8 cellular contexts compared by ENCODE assay signal in genomic region chr22:40183029-40183581, GRCh38. TPM values are rescaled to one million over a fixed set of nuclear protein-coding genes. Genes with fewer than 3 reads are reported as not detected.
DNase-seq lines count a peak whose midpoint lies in the region; ATAC-seq and FAIRE-seq lines count a peak whose summit lies in the region.

No MANE protein-coding gene starts in this region.

- WGBS in small intestine, 3 donors, result 18 to 36% (median 29%) methylated on average over 9 of the region's 9 CpGs

- H3K36me3 Mint-ChIP-seq in activated CD4-positive, alpha-beta T cell treated with anti-CD3 and anti-CD28 coated beads, Interleukin-2, amount 10 ng/mL, durations not matched to agents 24 days and 14 days (ENCODE audit: low read depth), result peaks cover 11% of the 10 kb centered on the region
- peaks cover 19% of the 10 kb centered on the region for H3K36me3 Mint-ChIP-seq in activated T-helper 2 cell treated with anti-CD3 and anti-CD28 coated beads, Interferon-gamma antibody, Interleukin-2, Interleukin-4, amounts not matched to agents 10 μg/mL and 5 μg/mL and 100 μg/mL, durations not matched to agents 14 hours and 24 hours and 36 hours (ENCODE audit: low read depth)

- peak overlapping the region; percentile 73 for H3K27ac Mint-ChIP-seq in activated CD4-positive, alpha-beta T cell treated with anti-CD3 and anti-CD28 coated beads, Interleukin-2, amount 10 ng/mL, durations not matched to agents 24 days and 14 days
- H3K27ac Mint-ChIP-seq in activated T-helper 2 cell treated with anti-CD3 and anti-CD28 coated beads, Interferon-gamma antibody, Interleukin-2, Interleukin-4, amounts not matched to agents 10 μg/mL and 5 μg/mL and 100 μg/mL, durations not matched to agents 14 hours and 24 hours and 36 hours, result peak overlapping the region; percentile 64

- ATAC-seq in left ventricle myocardium superior, result peak; percentile 23

- peaks cover 12 to 22% of the 10 kb centered on the region in 2 donors for H3K4me1 ChIP-seq in small intestine (ENCODE audit: control insufficient read depth in 2 of 2, insufficient read depth in 1 of 2, low read depth in 1 of 2, low read length in 1 of 2)

- H3K27ac ChIP-seq in small intestine (ENCODE audit: low read depth in 1 of 2, low read length in 1 of 2), result peak overlapping the region in 1 of 2 donors; percentile 69

- no peaks in the 10 kb centered on the region for H3K9me3 ChIP-seq in small intestine (ENCODE audit: control insufficient read depth, low read depth)

- H3K4me3 ChIP-seq in small intestine (ENCODE audit: low read depth in 1 of 2, low read length in 2 of 2), result no peak overlapping the region

- peak; percentile 64 for DNase-seq in activated CD4-positive, alpha-beta T cell treated with anti-CD3 and anti-CD28 coated beads, Interleukin-2, amount 10 ng/mL, durations not matched to agents 24 days and 14 days
- no peak for DNase-seq in activated CD4-positive, alpha-beta T cell treated with anti-CD3 and anti-CD28 coated beads for 48 hours
- no peak for DNase-seq in activated T-helper 2 cell treated with anti-CD3 and anti-CD28 coated beads, Interferon-gamma antibody, Interleukin-2, Interleukin-4, amounts not matched to agents 10 μg/mL and 5 μg/mL and 100 μg/mL, durations not matched to agents 14 hours and 24 hours and 36 hours (ENCODE audit: low spot score)
- no peak for DNase-seq in left ventricle myocardium superior
- peak; percentile 26 for DNase-seq in small intestine
- DNase-seq in NCI-H187 treated with DMSO at 0.1 percent for 48 hours (lab: John Stamatoyannopoulos, UW), result no peak
- DNase-seq in HPDE6-E6E7 (ENCODE audit: extremely low spot score), result no peak
- no peak for DNase-seq in NCI-H1048 (lab: John Stamatoyannopoulos, UW)

- intact Hi-C loops in activated CD4-positive, alpha-beta T cell treated with anti-CD3 and anti-CD28 coated beads, Interleukin-2, amount 10 ng/mL, durations not matched to agents 24 days and 14 days (cut with micrococcal nuclease), result no loop called here
- intact Hi-C loops in activated T-helper 2 cell treated with anti-CD3 and anti-CD28 coated beads, Interferon-gamma antibody, Interleukin-2, Interleukin-4, amounts not matched to agents 10 μg/mL and 5 μg/mL and 100 μg/mL, durations not matched to agents 14 hours and 24 hours and 36 hours (cut with micrococcal nuclease), result no loop called here
- intact Hi-C loops in left ventricle myocardium superior (cut with micrococcal nuclease), result no loop called here

- peaks cover 44% of the 10 kb centered on the region for H3K4me1 Mint-ChIP-seq in activated CD4-positive, alpha-beta T cell treated with anti-CD3 and anti-CD28 coated beads, Interleukin-2, amount 10 ng/mL, durations not matched to agents 24 days and 14 days
- H3K4me1 Mint-ChIP-seq in activated T-helper 2 cell treated with anti-CD3 and anti-CD28 coated beads, Interferon-gamma antibody, Interleukin-2, Interleukin-4, amounts not matched to agents 10 μg/mL and 5 μg/mL and 100 μg/mL, durations not matched to agents 14 hours and 24 hours and 36 hours (ENCODE audit: low read depth), result peaks cover 53% of the 10 kb centered on the region

- no peak for FAIRE-seq in small intestine (lab: Jason Lieb, UNC)

- H3K27me3 ChIP-seq in small intestine (ENCODE audit: control insufficient read depth in 2 of 2, insufficient read depth in 2 of 2, low read length in 2 of 2), result no peaks in the 10 kb centered on the region

- H3K9me3 Mint-ChIP-seq in activated CD4-positive, alpha-beta T cell treated with anti-CD3 and anti-CD28 coated beads, Interleukin-2, amount 10 ng/mL, durations not matched to agents 24 days and 14 days, result no peaks in the 10 kb centered on the region
- H3K9me3 Mint-ChIP-seq in activated T-helper 2 cell treated with anti-CD3 and anti-CD28 coated beads, Interferon-gamma antibody, Interleukin-2, Interleukin-4, amounts not matched to agents 10 μg/mL and 5 μg/mL and 100 μg/mL, durations not matched to agents 14 hours and 24 hours and 36 hours, result no peaks in the 10 kb centered on the region

- peak overlapping the region; percentile 59 for H3K4me3 Mint-ChIP-seq in activated CD4-positive, alpha-beta T cell treated with anti-CD3 and anti-CD28 coated beads, Interleukin-2, amount 10 ng/mL, durations not matched to agents 24 days and 14 days
- peak overlapping the region; percentile 18 for H3K4me3 Mint-ChIP-seq in activated T-helper 2 cell treated with anti-CD3 and anti-CD28 coated beads, Interferon-gamma antibody, Interleukin-2, Interleukin-4, amounts not matched to agents 10 μg/mL and 5 μg/mL and 100 μg/mL, durations not matched to agents 14 hours and 24 hours and 36 hours (ENCODE audit: low read depth)

- H3K36me3 ChIP-seq in small intestine (ENCODE audit: control insufficient read depth in 2 of 2, insufficient read depth in 2 of 2, low read length in 2 of 2), result no peaks in the 10 kb centered on the region

- H3K27me3 Mint-ChIP-seq in activated CD4-positive, alpha-beta T cell treated with anti-CD3 and anti-CD28 coated beads, Interleukin-2, amount 10 ng/mL, durations not matched to agents 24 days and 14 days, result no peaks in the 10 kb centered on the region
- no peaks in the 10 kb centered on the region for H3K27me3 Mint-ChIP-seq in activated T-helper 2 cell treated with anti-CD3 and anti-CD28 coated beads, Interferon-gamma antibody, Interleukin-2, Interleukin-4, amounts not matched to agents 10 μg/mL and 5 μg/mL and 100 μg/mL, durations not matched to agents 14 hours and 24 hours and 36 hours (ENCODE audit: low read depth)

RNA-seq across cellular contexts. Expression of gene TNRC6B, which starts 5.4 kb away (rescaled TPM):
- total RNA-seq in activated CD4-positive, alpha-beta T cell treated with anti-CD3 and anti-CD28 coated beads, Interleukin-2, amount 10 ng/mL, durations not matched to agents 24 days and 14 days, result 27.3 and 31.3 TPM in 2 replicates
- total RNA-seq in activated T-helper 2 cell treated with anti-CD3 and anti-CD28 coated beads, Interferon-gamma antibody, Interleukin-2, Interleukin-4, amounts not matched to agents 10 μg/mL and 5 μg/mL and 100 μg/mL, durations not matched to agents 14 hours and 24 hours and 36 hours, result 28.0 and 34.1 TPM in 2 replicates
- total RNA-seq in left ventricle myocardium superior, result 49.3 TPM
- polyA plus RNA-seq in small intestine, result 1 to 10 TPM; 2.2 to 9.6 (median 3.5) TPM

Comparison
In these comparisons a context has a peak if more than half of its experiments do, and no peak if none do; other contexts are left out.
1. DNase-seq: peak in activated CD4-positive, alpha-beta T cell treated with anti-CD3 and anti-CD28 coated beads, Interleukin-2, amount 10 ng/mL, durations not matched to agents 24 days and 14 days (single experiment) and small intestine (single experiment); none in activated CD4-positive, alpha-beta T cell treated with anti-CD3 and anti-CD28 coated beads for 48 hours (single experiment), activated T-helper 2 cell treated with anti-CD3 and anti-CD28 coated beads, Interferon-gamma antibody, Interleukin-2, Interleukin-4, amounts not matched to agents 10 μg/mL and 5 μg/mL and 100 μg/mL, durations not matched to agents 14 hours and 24 hours and 36 hours (single experiment), left ventricle myocardium superior (single experiment), NCI-H187 treated with DMSO at 0.1 percent for 48 hours (single experiment), HPDE6-E6E7 (single experiment) and NCI-H1048 (single experiment).